Comparison of ENCODE assay signal across 17 cellular contexts in the genomic region with DNA sequence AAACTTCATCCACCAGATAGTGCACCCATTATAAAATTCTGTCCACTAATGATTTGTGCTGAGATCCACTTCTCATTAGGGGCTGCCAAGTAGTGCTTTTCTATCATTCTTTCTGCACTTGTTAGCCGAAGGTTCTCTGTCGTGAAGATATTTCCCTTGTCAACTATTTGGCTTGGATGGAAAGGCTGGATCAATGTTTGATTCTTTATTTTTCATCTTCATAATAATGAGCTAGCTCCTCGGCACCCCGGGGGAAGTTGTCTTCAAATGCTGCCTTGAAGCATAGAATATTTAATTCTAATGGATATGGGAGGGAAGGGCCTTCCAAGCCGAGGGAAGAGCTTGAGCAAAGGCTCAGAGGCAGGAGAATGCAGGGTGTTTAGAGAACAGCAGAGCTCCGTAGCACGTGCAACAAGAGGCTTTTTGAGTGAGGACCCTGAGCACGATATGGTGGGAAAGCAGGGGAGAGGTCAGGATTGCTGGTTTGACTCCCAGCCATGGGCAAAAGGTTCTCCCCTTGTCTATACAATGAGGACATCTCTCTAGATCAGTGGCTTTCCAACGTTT.
"Had no signal": no experiment of that assay in that cellular context is flagged by ENCODE, and none has a peak within 500 bp of the region (broad histone marks: within the 10 kb centered on the region; RNA-seq: fewer than 3 reads in every experiment).

No MANE protein-coding gene starts in this region.

- H3K27ac ChIP-seq: ascending aorta, gastrocnemius medialis, left ventricle myocardium inferior, stomach had no signal

- H3K9me3 ChIP-seq: ascending aorta, gastrocnemius medialis, left ventricle myocardium inferior, mucosa of descending colon, stomach had no signal

- ATAC-seq: gastrocnemius medialis had no signal

- FAIRE-seq: kidney, TTC549 had no signal

- H3K4me1 Mint-ChIP-seq: activated naive CD4-positive, alpha-beta T cell treated with anti-CD3 and anti-CD28 coated beads, Interleukin-2, amount 50 U/mL, for 24 hours; naive B cell; neural crest cell had no signal

- H3K9me3 Mint-ChIP-seq: activated naive CD4-positive, alpha-beta T cell treated with anti-CD3 and anti-CD28 coated beads, Interleukin-2, amount 50 U/mL, for 24 hours; memory B cell; naive B cell; T-helper 2 cell treated with Interferon-gamma antibody and Interleukin-4, amounts not matched to agents 5 μg/mL and 100 μg/mL, for 36 hours; type B pancreatic cell had no signal

- H3K4me3 Mint-ChIP-seq: activated naive CD4-positive, alpha-beta T cell treated with anti-CD3 and anti-CD28 coated beads, Interleukin-2, amount 50 U/mL, for 24 hours; memory B cell; naive B cell; neural crest cell; T-helper 2 cell treated with Interferon-gamma antibody and Interleukin-4, amounts not matched to agents 5 μg/mL and 100 μg/mL, for 36 hours; type B pancreatic cell had no signal

- H3K27me3 Mint-ChIP-seq: activated naive CD4-positive, alpha-beta T cell treated with anti-CD3 and anti-CD28 coated beads, Interleukin-2, amount 50 U/mL, for 24 hours; memory B cell; naive B cell; type B pancreatic cell had no signal

- DNase-seq: activated CD4-positive, alpha-beta T cell treated with anti-CD3 and anti-CD28 coated beads for 48 hours; activated T-cell treated with anti-CD3 and anti-CD28 coated beads for 4 hours; cortex of kidney; gastrocnemius medialis; left ventricle myocardium inferior; mucosa of descending colon; naive B cell; stimulated activated CD4-positive, alpha-beta T cell treated with anti-CD3 and anti-CD28 coated beads, Interleukin-2, amount 100 ng/mL, for 24 hours; stomach had no signal

- H3K4me1 ChIP-seq: ascending aorta, gastrocnemius medialis, left ventricle myocardium inferior, stomach had no signal

- H3K4me3 ChIP-seq: ascending aorta, gastrocnemius medialis, left ventricle myocardium inferior, mucosa of descending colon, stomach had no signal

- H3K27me3 ChIP-seq: ascending aorta, gastrocnemius medialis, stomach had no signal

- H3K27ac Mint-ChIP-seq: activated naive CD4-positive, alpha-beta T cell treated with anti-CD3 and anti-CD28 coated beads, Interleukin-2, amount 50 U/mL, for 24 hours; memory B cell; T-helper 2 cell treated with Interferon-gamma antibody and Interleukin-4, amounts not matched to agents 5 μg/mL and 100 μg/mL, for 36 hours; type B pancreatic cell had no signal
